In the genomic region with DNA sequence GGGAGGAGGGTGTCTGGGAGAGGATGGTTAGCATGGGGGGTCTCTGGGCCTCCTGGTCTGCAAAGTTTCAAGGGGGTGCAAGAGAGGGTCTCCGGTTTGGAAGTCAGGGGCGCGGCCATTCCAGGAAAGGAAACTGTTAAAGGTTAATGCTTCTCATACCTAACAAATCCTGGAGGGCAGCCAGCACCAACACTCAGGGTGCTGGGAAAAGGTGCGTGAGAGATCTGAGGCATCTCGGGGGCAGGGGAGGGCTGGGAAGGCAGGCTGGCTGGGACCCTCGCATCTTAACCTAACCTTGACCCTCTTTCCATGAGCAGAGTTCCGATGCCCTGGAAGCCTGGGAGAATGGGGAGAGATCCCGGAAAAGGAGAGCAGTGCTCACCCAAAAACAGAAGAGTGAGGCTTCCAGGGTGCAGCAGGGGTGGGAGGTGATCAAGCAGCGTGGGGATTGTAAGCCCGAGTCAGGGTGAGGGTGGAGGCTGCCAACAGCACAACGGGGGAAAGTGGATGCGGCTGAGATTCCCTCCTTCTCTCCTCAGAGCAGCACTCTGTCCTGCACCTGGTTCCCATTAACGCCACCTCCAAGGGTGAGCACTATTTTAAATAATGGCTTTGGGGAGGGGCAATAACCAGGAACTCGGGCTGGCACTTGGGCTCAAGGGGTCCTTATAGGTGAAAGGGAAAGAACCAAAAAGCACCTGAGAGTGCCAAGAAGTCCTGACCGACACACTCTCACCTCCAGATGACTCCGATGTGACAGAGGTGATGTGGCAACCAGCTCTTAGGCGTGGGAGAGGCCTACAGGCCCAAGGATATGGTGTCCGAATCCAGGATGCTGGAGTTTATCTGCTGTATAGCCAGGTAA, we compare ENCODE assay signal across 8 cellular contexts.
A peak's percentile ranks its signal among the peaks of the same experiment; 100 is the strongest.
DNase-seq lines count a peak whose midpoint lies in the region; ATAC-seq and TF ChIP-seq lines count a peak whose summit lies in the region.

No MANE protein-coding gene starts in this region.

- peak overlapping the region; percentile 100 for H3K4me2 ChIP-seq in BLaER1

- H4K20me1 ChIP-seq in BLaER1: peaks cover 18% of the 10 kb centered on the region

- H3K27ac ChIP-seq in BLaER1 (peak overlapping the region; percentile 94), cingulate gyrus (ENCODE audit: low read depth, low read length) (peak overlapping the region; percentile 95)

- H3K27me3 ChIP-seq in BLaER1: no peaks in the 10 kb centered on the region

- peak overlapping the region; percentile 96 for H3K9ac ChIP-seq in BLaER1

- no peak for TF ChIP-seq RAD21 in Ishikawa (IDR thresholded peaks at IDR 0.05; ENCODE audit: low read depth)

- no peaks in the 10 kb centered on the region for H3K9me3 ChIP-seq in BLaER1

- peaks cover 9% of the 10 kb centered on the region for H3K36me3 Mint-ChIP-seq in nephron (ENCODE audit: low read depth)

- DNase-seq in NCI-H2029 (lab: John Stamatoyannopoulos, UW) (no peak), NK-92 (lab: John Stamatoyannopoulos, UW; ENCODE audit: unreplicated experiment) (no peak)
- no peak for DNase-seq in activated CD4-positive, alpha-beta T cell treated with anti-CD3 and anti-CD28 coated beads, Interleukin-2, amount 50 U/mL, for 1 hour

- H3K27me3 Mint-ChIP-seq in nephron (ENCODE audit: low read depth): no peaks in the 10 kb centered on the region

- peak overlapping the region; percentile 88 to 99 (median 90) for H3K4me3 Mint-ChIP-seq in nephron

- no peak for TF ChIP-seq CTCF in nephron (IDR thresholded peaks at IDR 0.05; ENCODE audit: unreplicated experiment in 3 of 3)

- peaks cover 59% of the 10 kb centered on the region for H3K4me1 Mint-ChIP-seq in nephron

- peak overlapping the region; percentile 96 to 100 (median 100) for H3K27ac Mint-ChIP-seq in nephron

- peak overlapping the region; percentile 94 for H3K4me3 ChIP-seq in BLaER1

- no peak for ATAC-seq in GM18873 (IDR thresholded peaks at IDR 0.05; ENCODE audit: low FRiP score, unreplicated experiment)

- H3K36me3 ChIP-seq in BLaER1: peaks cover 15% of the 10 kb centered on the region

- TF ChIP-seq EP300 in Ishikawa (IDR thresholded peaks at IDR 0.05; ENCODE audit: borderline replicate concordance): no peak

- no peaks in the 10 kb centered on the region for H3K9me3 Mint-ChIP-seq in nephron

- peaks cover 61% of the 10 kb centered on the region for H3K4me1 ChIP-seq in BLaER1

TF ChIP-seq in Ishikawa, 13 proteins besides CTCF, POLR2A, EP300 and RAD21:
- peak; percentile 29; the same call in 1 of the 2 replicates for TF ChIP-seq NFIC (IDR thresholded peaks at IDR 0.05)
- TF ChIP-seq, protein P1, sequence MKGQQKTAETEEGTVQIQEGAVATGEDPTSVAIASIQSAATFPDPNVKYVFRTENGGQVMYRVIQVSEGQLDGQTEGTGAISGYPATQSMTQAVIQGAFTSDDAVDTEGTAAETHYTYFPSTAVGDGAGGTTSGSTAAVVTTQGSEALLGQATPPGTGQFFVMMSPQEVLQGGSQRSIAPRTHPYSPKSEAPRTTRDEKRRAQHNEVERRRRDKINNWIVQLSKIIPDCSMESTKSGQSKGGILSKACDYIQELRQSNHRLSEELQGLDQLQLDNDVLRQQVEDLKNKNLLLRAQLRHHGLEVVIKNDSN (IDR thresholded peaks at IDR 0.05): no peak
TF ChIP-seq in Ishikawa: peak in this region for 1.
